8 cellular contexts compared by ENCODE assay signal in the genomic region with DNA sequence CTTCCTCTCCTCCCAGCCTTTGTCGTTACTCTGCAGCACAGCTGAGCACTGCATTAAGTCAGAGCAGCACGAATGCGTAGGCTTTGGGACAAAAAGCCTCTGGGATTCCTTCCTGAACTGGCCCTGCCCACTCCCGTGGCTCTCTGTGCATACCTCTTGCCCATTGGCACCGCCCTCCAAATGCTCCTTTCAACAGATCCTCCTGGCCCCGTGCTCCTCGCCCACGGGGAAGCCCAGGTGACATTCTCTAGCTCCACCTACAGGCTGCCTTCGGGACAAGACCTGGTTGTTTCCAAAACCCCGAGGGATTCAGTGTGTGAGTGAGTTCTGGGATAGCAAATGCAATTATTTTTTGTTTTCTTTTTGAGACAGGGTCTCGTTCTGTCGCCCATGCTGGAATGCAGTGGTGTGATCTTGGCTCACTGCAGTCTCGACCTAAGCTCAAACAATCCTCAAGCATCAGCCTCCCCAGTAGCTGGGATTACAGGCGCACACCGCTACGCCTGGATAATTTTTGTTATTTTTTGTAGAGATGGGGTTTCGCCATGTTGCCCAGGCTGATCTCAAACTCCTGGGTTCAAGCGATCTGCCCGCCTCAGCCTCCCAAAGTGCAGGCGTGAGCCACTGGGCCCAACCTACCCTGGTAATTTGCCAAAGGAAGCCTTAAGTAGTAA. TPM values are rescaled to one million over a fixed set of nuclear protein-coding genes. Genes with fewer than 3 reads are reported as not detected.
DNase-seq lines count a peak whose midpoint lies in the region; ATAC-seq lines count a peak whose summit lies in the region.

No MANE protein-coding gene starts in this region.

- ATAC-seq in HG03175 (IDR thresholded peaks at IDR 0.05; ENCODE audit: unreplicated experiment): peak; percentile 51
- ATAC-seq in GM18517 (IDR thresholded peaks at IDR 0.05; ENCODE audit: unreplicated experiment): no peak

- no peak overlapping the region for H3K14ac ChIP-seq in mesenchymal stem cell (ENCODE audit: low read length in 2 of 2)

- H3K23ac ChIP-seq in mesenchymal stem cell (ENCODE audit: low read length in 2 of 2): no peak overlapping the region

- H3K18ac ChIP-seq in mesenchymal stem cell (ENCODE audit: low read depth in 1 of 2, low read length in 2 of 2): no peak overlapping the region

- H3K9ac ChIP-seq in endocrine pancreas (ENCODE audit: control insufficient read depth, insufficient read depth, low read length) (peak overlapping the region; percentile 51), mesenchymal stem cell (ENCODE audit: low read length) (peak overlapping the region; percentile 47)

- no peaks in the 10 kb centered on the region for H3K9me3 ChIP-seq in endocrine pancreas (ENCODE audit: control insufficient read depth, low read length)
- H3K9me3 ChIP-seq in mesenchymal stem cell (ENCODE audit: control insufficient read depth, low read length): no peaks in the 10 kb centered on the region

- H3K4ac ChIP-seq in mesenchymal stem cell (ENCODE audit: low read depth in 1 of 2, low read length in 2 of 2): no peak overlapping the region

- H2BK15ac ChIP-seq in mesenchymal stem cell (ENCODE audit: low read depth, poor library complexity, severe bottlenecking): no peak overlapping the region

- H4K8ac ChIP-seq in mesenchymal stem cell (ENCODE audit: low read length): no peak overlapping the region

- no peak overlapping the region for H2BK120ac ChIP-seq in mesenchymal stem cell (ENCODE audit: low read depth, low read length)

- peaks cover 1% of the 10 kb centered on the region for H3K79me1 ChIP-seq in mesenchymal stem cell (replicated peaks; ENCODE audit: low read length, poor library complexity, severe bottlenecking)

- H3K4me1 ChIP-seq in endocrine pancreas (ENCODE audit: control insufficient read depth, insufficient read depth, low read length): no peaks in the 10 kb centered on the region
- H3K4me1 ChIP-seq in mesenchymal stem cell (ENCODE audit: control insufficient read depth, insufficient read depth, low read depth, low read length): peaks cover 14% of the 10 kb centered on the region

- no peak overlapping the region for H3K4me3 ChIP-seq in endocrine pancreas (ENCODE audit: control insufficient read depth, insufficient read depth, low read length)
- H3K4me3 ChIP-seq in mesenchymal stem cell (ENCODE audit: insufficient read depth in 1 of 2, low read depth in 1 of 2, low read length in 2 of 2): peak overlapping the region in 1 of 2 experiments; percentile 17

- H3K27ac ChIP-seq in mesenchymal stem cell (ENCODE audit: low read length, poor library complexity, severe bottlenecking): no peak overlapping the region

- no peak overlapping the region for H2AK5ac ChIP-seq in mesenchymal stem cell (ENCODE audit: low read length, severe bottlenecking)

- no peak overlapping the region for H2AFZ ChIP-seq in mesenchymal stem cell (ENCODE audit: low read depth, low read length)

- no peak overlapping the region for H3K4me2 ChIP-seq in mesenchymal stem cell (ENCODE audit: low read length, poor library complexity, severe bottlenecking)

- H3K36me3 ChIP-seq in endocrine pancreas (ENCODE audit: control insufficient read depth, insufficient read depth, low read length) (peaks cover 3% of the 10 kb centered on the region), mesenchymal stem cell (ENCODE audit: control insufficient read depth in 1 of 2, insufficient read depth in 2 of 2, low read depth in 1 of 2, low read length in 2 of 2) (peaks cover 15 to 40% of the 10 kb centered on the region in 2 experiments)

- H3K27me3 ChIP-seq in endocrine pancreas (ENCODE audit: control insufficient read depth, insufficient read depth, low read length): no peaks in the 10 kb centered on the region
- no peaks in the 10 kb centered on the region for H3K27me3 ChIP-seq in mesenchymal stem cell (ENCODE audit: control insufficient read depth in 1 of 2, insufficient read depth in 1 of 2, low read length in 2 of 2)

- H2BK5ac ChIP-seq in mesenchymal stem cell (ENCODE audit: low read depth, low read length, poor library complexity, severe bottlenecking): no peak overlapping the region

- no peak overlapping the region for H4K91ac ChIP-seq in mesenchymal stem cell (ENCODE audit: low read length)

- whole genome bisulfite sequencing in mesenchymal stem cell: 43% methylated on average over 18 of the region's 20 CpGs

- H2BK12ac ChIP-seq in mesenchymal stem cell (ENCODE audit: low read length in 2 of 2): no peak overlapping the region

- peak; percentile 90 for DNase-seq in COR-L47 (lab: John Stamatoyannopoulos, UW)
- peak; percentile 93 for DNase-seq in NCI-H748 (lab: John Stamatoyannopoulos, UW; ENCODE audit: unreplicated experiment)
- DNase-seq in activated CD8-positive, alpha-beta memory T cell treated with anti-CD3 and anti-CD28 coated beads for 48 hours (ENCODE audit: low read depth in 2 of 3, low spot score in 2 of 3): peak; percentile 41 to 42 (median 41)
- peak; percentile 70 for DNase-seq in mesenchymal stem cell
- peak; percentile 31 for DNase-seq in stimulated activated CD8-positive, alpha-beta memory T cell treated with anti-CD3 and anti-CD28 coated beads, Interleukin-15, amount 100 ng/mL, for 24 hours (ENCODE audit: low read depth)

RNA-seq across cellular contexts. Expression of a gene that starts 17.9 kb away (rescaled TPM):
- polyA plus RNA-seq in mesenchymal stem cell (2013, experiment 1 of 2): not detected
- not detected for polyA plus RNA-seq in mesenchymal stem cell (2013, experiment 2 of 2)

RNA-seq across cellular contexts. Expression of a gene that starts 31.9 kb away (rescaled TPM):
- not detected for polyA plus RNA-seq in mesenchymal stem cell (2013, experiment 1 of 2)
- polyA plus RNA-seq in mesenchymal stem cell (2013, experiment 2 of 2): not detected

Comparison
In these comparisons a context has a peak if more than half of its experiments do, and no peak if none do; other contexts are left out.
1. DNase-seq: peak in every context shown above with its lines; median percentile 93 in NCI-H748; 90 in COR-L47; 70 in mesenchymal stem cell; 41 in activated CD8-positive, alpha-beta memory T cell treated with anti-CD3 and anti-CD28 coated beads for 48 hours; 31 in stimulated activated CD8-positive, alpha-beta memory T cell treated with anti-CD3 and anti-CD28 coated beads, Interleukin-15, amount 100 ng/mL, for 24 hours.